In the genomic region with DNA sequence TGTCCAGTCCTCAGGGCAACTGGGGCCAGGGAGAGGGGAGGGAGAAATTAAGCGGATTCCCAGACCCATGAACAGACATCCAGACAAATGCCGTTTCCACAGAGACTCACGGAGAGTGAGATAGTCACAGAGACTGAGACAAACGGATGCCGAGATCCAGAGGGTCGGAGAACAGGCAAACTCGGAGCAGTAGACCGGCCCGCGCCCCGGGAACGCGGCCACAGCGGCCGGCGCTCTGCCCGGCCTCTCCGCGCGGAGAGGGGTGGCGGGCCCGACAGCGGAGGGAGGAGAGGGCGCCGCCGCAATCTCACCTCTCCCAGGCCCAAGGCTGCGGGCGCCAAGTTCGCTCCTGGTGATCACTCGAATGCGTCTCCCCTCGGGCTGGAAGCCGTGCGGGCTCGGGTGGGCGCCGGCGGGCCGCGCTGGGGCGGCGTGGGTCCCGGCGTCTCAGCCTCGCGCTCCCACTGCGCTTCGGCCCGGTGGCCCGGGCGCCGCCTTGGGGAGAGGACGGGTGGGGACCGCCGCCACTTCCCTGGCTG, we compare ENCODE assay signal across 8 cellular contexts. TPM values are rescaled to one million over a fixed set of nuclear protein-coding genes. Genes with fewer than 3 reads are reported as not detected.
DNase-seq lines count a peak whose midpoint lies in the region; ATAC-seq and TF ChIP-seq lines count a peak whose summit lies in the region.

No MANE protein-coding gene starts in this region.

- ATAC-seq in GM19438 (IDR thresholded peaks at IDR 0.05; ENCODE audit: low read depth, unreplicated experiment): peak; percentile 10
- ATAC-seq in HG03439 (IDR thresholded peaks at IDR 0.05; ENCODE audit: unreplicated experiment): peak; percentile 30

- no peaks in the 10 kb centered on the region for H3K36me3 ChIP-seq in WERI-Rb-1
- no peaks in the 10 kb centered on the region for H3K36me3 ChIP-seq in rectal smooth muscle tissue (ENCODE audit: control insufficient read depth, insufficient read depth, low read length)

- peak overlapping the region; percentile 74 for H3K27ac ChIP-seq in WERI-Rb-1
- no peak overlapping the region for H3K27ac ChIP-seq in rectal smooth muscle tissue (ENCODE audit: low read depth, low read length)

- DNase-seq in Daoy (ENCODE audit: low read depth) (peak; percentile 61), WERI-Rb-1 (peak; percentile 25), glomerular visceral epithelial cell (ENCODE audit: extremely low spot score) (peak; percentile 37), NCI-H774 (lab: John Stamatoyannopoulos, UW) (no peak), inferior parietal cortex (ENCODE audit: extremely low spot score) (no peak)

- no peak for TF ChIP-seq CTCF in WERI-Rb-1 (IDR thresholded peaks at IDR 0.05; ENCODE audit: low read depth, low read length)

- peak overlapping the region; percentile 56 for H3K4me3 ChIP-seq in WERI-Rb-1 (ENCODE audit: low read depth, low read length)
- peak overlapping the region; percentile 76 for H3K4me3 ChIP-seq in rectal smooth muscle tissue (ENCODE audit: low read length)

- H3K27me3 ChIP-seq in WERI-Rb-1 (ENCODE audit: insufficient read depth, low read depth, severe bottlenecking) (peaks cover 41% of the 10 kb centered on the region), rectal smooth muscle tissue (ENCODE audit: control insufficient read depth, insufficient read depth, low read length) (peaks cover 33% of the 10 kb centered on the region)

- H3K9ac ChIP-seq in rectal smooth muscle tissue (ENCODE audit: low read length): peak overlapping the region; percentile 64

- H3K4me1 ChIP-seq in rectal smooth muscle tissue (ENCODE audit: control insufficient read depth, insufficient read depth, low read length): no peaks in the 10 kb centered on the region

- H3K9me3 ChIP-seq in WERI-Rb-1 (ENCODE audit: severe bottlenecking): no peaks in the 10 kb centered on the region

RNA-seq across cellular contexts. Expression of gene FOXD2, which starts 0.8 kb away (rescaled TPM):
- 0.57 and 2.4 TPM in 2 replicates for total RNA-seq in Daoy (2014; rRNA removed; shearing (Covaris generic))

RNA-seq across cellular contexts. Expression of gene FOXE3, which starts 21.0 kb away (rescaled TPM):
- not detected in 2 replicates for total RNA-seq in Daoy (2014; rRNA removed; shearing (Covaris generic))

Comparison
In these comparisons a context has a peak if more than half of its experiments do, and no peak if none do; other contexts are left out.
1. DNase-seq: peak in Daoy (single experiment), WERI-Rb-1 (single experiment) and glomerular visceral epithelial cell (single experiment); none in NCI-H774 (single experiment) and inferior parietal cortex (single experiment).